Comparison of ENCODE assay signal across 10 cellular contexts in the genomic region with DNA sequence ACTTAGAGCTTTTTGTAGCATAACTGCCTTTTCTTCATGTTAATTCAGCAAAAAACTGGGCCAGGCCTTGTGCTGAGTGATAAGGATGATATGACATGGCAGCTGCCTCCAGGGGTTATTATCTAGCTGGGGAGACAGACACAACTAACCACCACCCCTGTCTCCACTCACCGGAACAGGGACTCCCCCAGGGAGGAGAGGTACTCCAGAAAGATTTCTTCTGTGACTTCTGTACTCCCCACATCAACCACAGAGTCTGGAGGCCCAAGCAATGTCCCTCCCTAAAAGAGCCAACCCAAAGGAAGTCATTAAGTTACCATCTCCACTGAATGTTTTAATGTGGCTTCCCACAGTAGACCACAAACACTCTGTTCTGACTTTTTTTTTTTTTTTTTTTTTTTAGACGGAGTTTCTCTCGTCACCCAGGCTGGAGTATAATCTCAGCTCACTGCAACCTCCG. TPM values are rescaled to one million over a fixed set of nuclear protein-coding genes. Genes with fewer than 3 reads are reported as not detected.
DNase-seq lines count a peak whose midpoint lies in the region; ATAC-seq, FAIRE-seq and TF ChIP-seq lines count a peak whose summit lies in the region.
"Had no signal": no experiment of that assay in that cellular context is flagged by ENCODE, and none has a peak within 500 bp of the region (broad histone marks: within the 10 kb centered on the region; RNA-seq: fewer than 3 reads in every experiment).

No MANE protein-coding gene starts in this region.

- H3K4me1 Mint-ChIP-seq in CD8-positive, alpha-beta T cell (ENCODE audit: low read depth) = peaks cover 24% of the 10 kb centered on the region
- no peaks in the 10 kb centered on the region for H3K4me1 Mint-ChIP-seq in progenitor cell of endocrine pancreas (ENCODE audit: low read depth)

- TF ChIP-seq POLR2A in K562 (conservative IDR thresholded peaks at IDR 0.05) = no peak

- peaks cover 56% of the 10 kb centered on the region for H3K36me3 Mint-ChIP-seq in CD8-positive, alpha-beta T cell
- H3K36me3 Mint-ChIP-seq in progenitor cell of endocrine pancreas (ENCODE audit: insufficient read depth) = peaks cover 11% of the 10 kb centered on the region

- H3K27ac ChIP-seq in CD8-positive, alpha-beta T cell (ENCODE audit: low read depth, low read length) = no peak overlapping the region
- peak overlapping the region; percentile 41; the same call in 2 of the 3 replicates for H3K27ac ChIP-seq in K562 (ENCODE audit: extremely low read depth, low read depth, low read length)
- H3K27ac ChIP-seq: C4-2B had no signal

- H3K79me2 ChIP-seq in K562 (ENCODE audit: control insufficient read depth, insufficient read depth, low read length) = no peaks in the 10 kb centered on the region

- H3K4me3 ChIP-seq in CD8-positive, alpha-beta T cell (ENCODE audit: low read depth, low read length) = no peak overlapping the region
- no peak overlapping the region for H3K4me3 ChIP-seq in K562

- no peaks in the 10 kb centered on the region for H4K20me1 ChIP-seq in K562 (replicated peaks; ENCODE audit: control insufficient read depth, insufficient read depth, low read length)

- no peak for TF ChIP-seq CTCF in CD8-positive, alpha-beta T cell (IDR thresholded peaks at IDR 0.05)
- TF ChIP-seq CTCF in K562 (IDR thresholded peaks at IDR 0.05 in 2 of 3, conservative IDR thresholded peaks at IDR 0.05 in 1 of 3; ENCODE audit: insufficient read depth in 2 of 3, low read depth in 1 of 3, low read length in 3 of 3) (no peak), progenitor cell of endocrine pancreas (IDR thresholded peaks at IDR 0.05; ENCODE audit: unreplicated experiment) (no peak)

- TF ChIP-seq EP300 in K562 (IDR thresholded peaks at IDR 0.05; ENCODE audit: low read length) = peak; percentile 81

- no peak overlapping the region for H3K27ac Mint-ChIP-seq in CD8-positive, alpha-beta T cell
- H3K27ac Mint-ChIP-seq in progenitor cell of endocrine pancreas = no peak overlapping the region

- TF ChIP-seq RAD21 in K562 (CRISPR knock-in tag; conservative IDR thresholded peaks at IDR 0.05 in 1 of 2, IDR thresholded peaks at IDR 0.05 in 1 of 2) = no peak; a peak in 1 of 4 replicates

- POLR2A ChIA-PET in CD8-positive, alpha-beta T cell (lab: Charles Lee) = interaction anchor here (0.6 to 1.3 kb wide), 3 partner anchors 14 to 136 kb away, joined by 3 to 4 read pairs (median 4); partner anchors contain the start of genes PHF5A and PMM1
- POLR2A ChIA-PET in K562 (lab: Yijun Ruan, JAX) = interaction anchor here (0.7 to 2.9 kb wide), 3 partner anchors 9 to 15 kb away, joined by 3 to 11 read pairs (median 4); partner anchors contain the start of gene PMM1

- peaks cover 13% of the 10 kb centered on the region for H3K4me1 ChIP-seq in CD8-positive, alpha-beta T cell (ENCODE audit: insufficient read depth, low read length)
- peaks cover 25 to 28% of the 10 kb centered on the region in 2 experiments for H3K4me1 ChIP-seq in K562 (replicated peaks in 1 of 2; ENCODE audit: control insufficient read depth in 2 of 2, insufficient read depth in 2 of 2, low read length in 2 of 2)

- H3K4me2 ChIP-seq in K562 (ENCODE audit: insufficient read depth, low read length) = no peak overlapping the region

- peak; percentile 99 for FAIRE-seq in K562 (lab: Jason Lieb, UNC)
- FAIRE-seq: colon had no signal

- no CpG with 5 or more reads among the region's 4 CpGs for WGBS in K562 (ENCODE audit: insufficient coverage, low coverage, missing lambda C conversion rate)

- H3K27me3 Mint-ChIP-seq in CD8-positive, alpha-beta T cell (ENCODE audit: low read depth) = no peaks in the 10 kb centered on the region
- no peaks in the 10 kb centered on the region for H3K27me3 Mint-ChIP-seq in progenitor cell of endocrine pancreas

- H3K36me3 ChIP-seq in CD8-positive, alpha-beta T cell (ENCODE audit: insufficient read depth, low read length) = peaks cover 9% of the 10 kb centered on the region
- H3K36me3 ChIP-seq in K562 (ENCODE audit: control insufficient read depth, insufficient read depth, low read length) = peaks cover 73% of the 10 kb centered on the region

- H3K9me3 ChIP-seq in CD8-positive, alpha-beta T cell (ENCODE audit: low read length) = no peaks in the 10 kb centered on the region
- no peaks in the 10 kb centered on the region for H3K9me3 ChIP-seq in K562 (replicated peaks; ENCODE audit: control insufficient read depth, insufficient read depth, low read depth, low read length)

- no peak overlapping the region for H3K4me3 Mint-ChIP-seq in CD8-positive, alpha-beta T cell
- H3K4me3 Mint-ChIP-seq in progenitor cell of endocrine pancreas (ENCODE audit: low read depth) = no peak overlapping the region

- CTCF ChIA-PET in CD8-positive, alpha-beta T cell (lab: Charles Lee) = interaction anchor here (0.6 kb wide), 1 partner anchor 90 kb away, joined by 3 read pairs; no protein-coding TSS in a partner anchor
- CTCF ChIA-PET in K562 (lab: Yijun Ruan, JAX; ENCODE audit: low intra/inter-chr PET ratio) = interaction anchor here (0.6 kb wide), 1 partner anchor 70 kb away, joined by 3 read pairs; no protein-coding TSS in a partner anchor

- no peak overlapping the region for H2AFZ ChIP-seq in K562 (ENCODE audit: low read depth, low read length)

- no TSS peak for BruUV-seq in K562 (replicated peaks; lab: Mats Ljungman, UMichigan)

- peak; percentile 96 for ATAC-seq in CD8-positive, alpha-beta T cell
- ATAC-seq in GM21825 (IDR thresholded peaks at IDR 0.05; ENCODE audit: unreplicated experiment) (peak; percentile 63), K562 (peak; percentile 94)

- no peaks in the 10 kb centered on the region for H3K9me1 ChIP-seq in K562 (ENCODE audit: control insufficient read depth, insufficient read depth, low read length)

- no peaks in the 10 kb centered on the region for H3K27me3 ChIP-seq in CD8-positive, alpha-beta T cell (ENCODE audit: insufficient read depth, low read length)
- no peaks in the 10 kb centered on the region for H3K27me3 ChIP-seq in K562 (ENCODE audit: control insufficient read depth in 2 of 2, insufficient read depth in 2 of 2, low read length in 2 of 2)

- intact Hi-C loops in CD8-positive, alpha-beta T cell (cut with DNase I, micrococcal nuclease) = no loop called here
- intact Hi-C loops in K562 (cut with micrococcal nuclease) = no loop called here

- no peak overlapping the region for H3K9ac ChIP-seq in K562 (ENCODE audit: insufficient read depth in 1 of 2, low read depth in 2 of 2, low read length in 2 of 2)

- in situ Hi-C loops in K562 (cut with MboI) = no loop called here

- no peaks in the 10 kb centered on the region for H3K9me3 Mint-ChIP-seq in CD8-positive, alpha-beta T cell
- no peaks in the 10 kb centered on the region for H3K9me3 Mint-ChIP-seq in progenitor cell of endocrine pancreas (ENCODE audit: low read depth)

- DNase-seq in CD8-positive, alpha-beta T cell = peak in 6 of 7 experiments; percentile 5 to 76 (median 46)
- DNase-seq in T-helper 1 cell = peak; percentile 28 to 81 (median 48)
- DNase-seq in K562 (ENCODE audit: extremely low read depth in 1 of 4, low spot score in 3 of 4) = peak; percentile 52 to 89 (median 72)
- no peak for DNase-seq in progenitor cell of endocrine pancreas (ENCODE audit: low spot score, unreplicated experiment)
- no peak for DNase-seq in DMS 273 (lab: John Stamatoyannopoulos, UW; ENCODE audit: unreplicated experiment)
- DNase-seq in C1 segment of cervical spinal cord (lab: John Stamatoyannopoulos, UW) = no peak
- DNase-seq in DMS153 treated with DMSO at 0.1 percent for 48 hours (lab: John Stamatoyannopoulos, UW; ENCODE audit: unreplicated experiment) = no peak

RNA-seq across cellular contexts. Expression of gene PMM1, which starts 14.3 kb away (rescaled TPM):
- 10 to 100 TPM; 19.1 to 22.4 TPM for total RNA-seq in CD8-positive, alpha-beta T cell
- total RNA-seq in K562 (2011; cell fraction: chromatin; rRNA removed; ENCODE audit: low replicate concordance) = 23.5 and 53.2 TPM in 2 replicates
- 46.5 and 48.8 TPM in 2 replicates for total RNA-seq in K562 (2011; cell fraction: nucleolus; rRNA removed)
- 33.7 and 34.2 TPM in 2 replicates for total RNA-seq in K562 (2011; cell fraction: nucleoplasm; rRNA removed)
- total RNA-seq in K562 (2014; rRNA removed) = 17.9 and 20.3 TPM in 2 replicates
- 6.3 and 10.4 TPM in 2 replicates for total RNA-seq in K562 (2014; rRNA removed; fragmentation: Illumina TruSeq; extraction: Trizol)
- 10.2 and 11.1 TPM in 2 replicates for total RNA-seq in K562 (2015; rRNA removed; fragmentation: Illumina TruSeq; extraction: Trizol)
- total RNA-seq in K562 (2021) = 24.5 and 26.3 TPM in 2 replicates
- 20.3 and 26.2 TPM in 2 replicates for polyA plus RNA-seq in K562 (2011; rRNA removed)
- polyA plus RNA-seq in K562 (2011; cell fraction: cytosol; rRNA removed) = 31.2 and 32.2 TPM in 2 replicates
- 46.1 and 57.4 TPM in 2 replicates for polyA plus RNA-seq in K562 (2011; cell fraction: nucleus; rRNA removed)
- 22.9 and 46.0 TPM in 2 replicates for polyA plus RNA-seq in K562 (2012)
- polyA plus RNA-seq in K562 (2014; fragmentation: Illumina TruSeq; extraction: Trizol) = 21.1 and 27.8 TPM in 2 replicates
- polyA plus RNA-seq in K562 (2014; fragmentation: Nextera tagmentation; extraction: Ambion mirVana) = 10 to 100 TPM; 17.6 to 23.8 TPM
- polyA plus RNA-seq in K562 (2014; rRNA removed) = 28.8 and 31.7 TPM in 2 replicates
- polyA minus RNA-seq in K562 (2011; rRNA and poly(A)+ RNA removed) = 10.0 and 10.3 TPM in 2 replicates
- 10.3 and 11.6 TPM in 2 replicates for polyA minus RNA-seq in K562 (2011; cell fraction: cytosol; rRNA and poly(A)+ RNA removed)
- 11.8 and 15.1 TPM in 2 replicates for polyA minus RNA-seq in K562 (2011; cell fraction: nucleus; rRNA and poly(A)+ RNA removed)
- 46.0 and 51.3 TPM in 2 replicates for total RNA-seq in progenitor cell of endocrine pancreas

RNA-seq across cellular contexts. Expression of gene DESI1, which starts 16.9 kb away (rescaled TPM):
- total RNA-seq in CD8-positive, alpha-beta T cell = 10 to 100 TPM; 12.0 to 12.6 TPM
- 80.8 and 138 TPM in 2 replicates for total RNA-seq in K562 (2011; cell fraction: chromatin; rRNA removed; ENCODE audit: low replicate concordance)
- total RNA-seq in K562 (2011; cell fraction: nucleolus; rRNA removed) = 66.0 and 67.4 TPM in 2 replicates
- 89.7 and 137 TPM in 2 replicates for total RNA-seq in K562 (2011; cell fraction: nucleoplasm; rRNA removed)
- total RNA-seq in K562 (2014; rRNA removed) (19.7 and 30.9 TPM in 2 replicates), K562 (2014; rRNA removed; fragmentation: Illumina TruSeq; extraction: Trizol) (29.8 and 29.9 TPM in 2 replicates), K562 (2015; rRNA removed; fragmentation: Illumina TruSeq; extraction: Trizol) (27.9 and 30.7 TPM in 2 replicates), K562 (2021) (36.2 and 36.5 TPM in 2 replicates), progenitor cell of endocrine pancreas (37.4 TPM in 2 replicates)
- polyA plus RNA-seq in K562 (2011; rRNA removed) (38.7 and 40.1 TPM in 2 replicates), K562 (2014; fragmentation: Illumina TruSeq; extraction: Trizol) (42.3 and 45.9 TPM in 2 replicates), K562 (2014; fragmentation: Nextera tagmentation; extraction: Ambion mirVana) (1 to 10 TPM; 7.2 to 7.8 TPM), K562 (2014; rRNA removed) (29.3 and 29.4 TPM in 2 replicates)
- polyA plus RNA-seq in K562 (2011; cell fraction: cytosol; rRNA removed) = 35.9 and 47.9 TPM in 2 replicates
- 68.9 and 92.7 TPM in 2 replicates for polyA plus RNA-seq in K562 (2011; cell fraction: nucleus; rRNA removed)
- 22.7 and 24.3 TPM in 2 replicates for polyA plus RNA-seq in K562 (2012)
- polyA minus RNA-seq in K562 (2011; rRNA and poly(A)+ RNA removed) = 35.0 and 47.4 TPM in 2 replicates
- polyA minus RNA-seq in K562 (2011; cell fraction: cytosol; rRNA and poly(A)+ RNA removed) = 21.1 and 26.5 TPM in 2 replicates
- 16.2 and 21.8 TPM in 2 replicates for polyA minus RNA-seq in K562 (2011; cell fraction: nucleus; rRNA and poly(A)+ RNA removed)

RNA-seq across cellular contexts. Expression of gene XRCC6, which starts 17.2 kb away (rescaled TPM):
- total RNA-seq in CD8-positive, alpha-beta T cell = 100 to 1,000 TPM; 202 to 205 TPM
- 36.9 and 42.4 TPM in 2 replicates for total RNA-seq in K562 (2011; cell fraction: chromatin; rRNA removed; ENCODE audit: low replicate concordance)
- total RNA-seq in K562 (2011; cell fraction: nucleolus; rRNA removed) = 36.5 and 41.2 TPM in 2 replicates
- 42.1 and 47.8 TPM in 2 replicates for total RNA-seq in K562 (2011; cell fraction: nucleoplasm; rRNA removed)
- total RNA-seq in K562 (2014; rRNA removed) (318 and 324 TPM in 2 replicates), K562 (2014; rRNA removed; fragmentation: Illumina TruSeq; extraction: Trizol) (343 and 371 TPM in 2 replicates), K562 (2015; rRNA removed; fragmentation: Illumina TruSeq; extraction: Trizol) (335 and 337 TPM in 2 replicates), K562 (2021) (294 and 302 TPM in 2 replicates), progenitor cell of endocrine pancreas (262 and 272 TPM in 2 replicates)
- polyA plus RNA-seq in K562 (2011; rRNA removed) (151 and 241 TPM in 2 replicates), K562 (2014; fragmentation: Illumina TruSeq; extraction: Trizol) (359 and 381 TPM in 2 replicates), K562 (2014; fragmentation: Nextera tagmentation; extraction: Ambion mirVana) (100 to 1,000 TPM; 151 to 440 TPM), K562 (2014; rRNA removed) (295 and 313 TPM in 2 replicates)
- 101 and 133 TPM in 2 replicates for polyA plus RNA-seq in K562 (2011; cell fraction: cytosol; rRNA removed)
- polyA plus RNA-seq in K562 (2011; cell fraction: nucleus; rRNA removed) = 58.3 and 58.5 TPM in 2 replicates
- 238 and 407 TPM in 2 replicates for polyA plus RNA-seq in K562 (2012)
- polyA minus RNA-seq in K562 (2011; rRNA and poly(A)+ RNA removed) = 165 and 175 TPM in 2 replicates
- 90.9 and 97.9 TPM in 2 replicates for polyA minus RNA-seq in K562 (2011; cell fraction: cytosol; rRNA and poly(A)+ RNA removed)
- polyA minus RNA-seq in K562 (2011; cell fraction: nucleus; rRNA and poly(A)+ RNA removed) = 10.4 and 24.2 TPM in 2 replicates

RNA-seq across cellular contexts. Expression of gene CSDC2, which starts 43.1 kb away (rescaled TPM):
- total RNA-seq in CD8-positive, alpha-beta T cell = not detected
- 0.16 TPM in 1 of 2 replicates, not detected in the other for total RNA-seq in K562 (2011; cell fraction: chromatin; rRNA removed; ENCODE audit: low replicate concordance)
- total RNA-seq in K562 (2011; cell fraction: nucleolus; rRNA removed) = 0.13 TPM in 1 of 2 replicates, not detected in the other
- total RNA-seq in K562 (2011; cell fraction: nucleoplasm; rRNA removed) = not detected in 2 replicates
- not detected in 2 replicates for total RNA-seq in K562 (2014; rRNA removed)
- total RNA-seq in K562 (2014; rRNA removed; fragmentation: Illumina TruSeq; extraction: Trizol) = not detected in 2 replicates
- total RNA-seq in K562 (2015; rRNA removed; fragmentation: Illumina TruSeq; extraction: Trizol) = not detected in 2 replicates
- 0.09 and 0.11 TPM in 2 replicates for total RNA-seq in K562 (2021)
- polyA plus RNA-seq in K562 (2011; rRNA removed) = not detected in 2 replicates
- polyA plus RNA-seq in K562 (2011; cell fraction: cytosol; rRNA removed) = 0.01 and 0.06 TPM in 2 replicates
- polyA plus RNA-seq in K562 (2011; cell fraction: nucleus; rRNA removed) = 0.08 and 0.14 TPM in 2 replicates
- 0.09 and 0.10 TPM in 2 replicates for polyA plus RNA-seq in K562 (2012)
- polyA plus RNA-seq in K562 (2014; fragmentation: Illumina TruSeq; extraction: Trizol) = not detected in 2 replicates
- not detected for polyA plus RNA-seq in K562 (2014; fragmentation: Nextera tagmentation; extraction: Ambion mirVana)
- 0.09 TPM in 1 of 2 replicates, not detected in the other for polyA plus RNA-seq in K562 (2014; rRNA removed)
- not detected in 2 replicates for polyA minus RNA-seq in K562 (2011; rRNA and poly(A)+ RNA removed)
- polyA minus RNA-seq in K562 (2011; cell fraction: cytosol; rRNA and poly(A)+ RNA removed) = not detected in 2 replicates
- not detected in 2 replicates for polyA minus RNA-seq in K562 (2011; cell fraction: nucleus; rRNA and poly(A)+ RNA removed)
- total RNA-seq in progenitor cell of endocrine pancreas = 1.7 TPM in 2 replicates

RNA-seq across cellular contexts. Expression of gene POLR3H, which starts 59.6 kb away (rescaled TPM):
- total RNA-seq in CD8-positive, alpha-beta T cell = 10 to 100 TPM; 11.2 to 11.7 TPM
- 27.2 and 67.1 TPM in 2 replicates for total RNA-seq in K562 (2011; cell fraction: chromatin; rRNA removed; ENCODE audit: low replicate concordance)
- total RNA-seq in K562 (2011; cell fraction: nucleolus; rRNA removed) = 34.1 and 37.9 TPM in 2 replicates
- total RNA-seq in K562 (2011; cell fraction: nucleoplasm; rRNA removed) = 29.8 and 33.0 TPM in 2 replicates
- total RNA-seq in K562 (2014; rRNA removed) = 14.2 and 14.3 TPM in 2 replicates
- total RNA-seq in K562 (2014; rRNA removed; fragmentation: Illumina TruSeq; extraction: Trizol) = 13.8 and 17.7 TPM in 2 replicates
- total RNA-seq in K562 (2015; rRNA removed; fragmentation: Illumina TruSeq; extraction: Trizol) = 21.7 and 22.2 TPM in 2 replicates
- 48.4 and 49.8 TPM in 2 replicates for total RNA-seq in K562 (2021)
- 33.8 and 33.9 TPM in 2 replicates for polyA plus RNA-seq in K562 (2011; rRNA removed)
- polyA plus RNA-seq in K562 (2011; cell fraction: cytosol; rRNA removed) = 46.1 and 57.0 TPM in 2 replicates
- polyA plus RNA-seq in K562 (2011; cell fraction: nucleus; rRNA removed) = 24.1 and 29.3 TPM in 2 replicates
- 20.2 and 42.2 TPM in 2 replicates for polyA plus RNA-seq in K562 (2012)
- 38.6 and 39.5 TPM in 2 replicates for polyA plus RNA-seq in K562 (2014; fragmentation: Illumina TruSeq; extraction: Trizol)
- 10 to 100 TPM in 1 of 2 experiments, 1 to 10 TPM in 1; 5.3 to 10.3 TPM for polyA plus RNA-seq in K562 (2014; fragmentation: Nextera tagmentation; extraction: Ambion mirVana)
- polyA plus RNA-seq in K562 (2014; rRNA removed) = 32.5 and 33.8 TPM in 2 replicates
- polyA minus RNA-seq in K562 (2011; rRNA and poly(A)+ RNA removed) = 30.2 and 42.0 TPM in 2 replicates
- polyA minus RNA-seq in K562 (2011; cell fraction: cytosol; rRNA and poly(A)+ RNA removed) = 12.9 and 14.1 TPM in 2 replicates
- 14.0 and 14.7 TPM in 2 replicates for polyA minus RNA-seq in K562 (2011; cell fraction: nucleus; rRNA and poly(A)+ RNA removed)
- 43.5 and 44.1 TPM in 2 replicates for total RNA-seq in progenitor cell of endocrine pancreas

Comparison
In these comparisons a context has a peak if more than half of its experiments do, and no peak if none do; other contexts are left out.
1. DNase-seq: peak in CD8-positive, alpha-beta T cell (6 of 7), T-helper 1 cell (5 of 5) and K562 (4 of 4); none in progenitor cell of endocrine pancreas (single experiment), DMS 273 (single experiment), C1 segment of cervical spinal cord (0 of 14) and DMS153 treated with DMSO at 0.1 percent for 48 hours (single experiment).
2. Peak in every context shown above with its lines, with median percentiles within 50 percentile points of each other: ATAC-seq.